ENCODE assay signal across 1 cellular context in the genomic region with DNA sequence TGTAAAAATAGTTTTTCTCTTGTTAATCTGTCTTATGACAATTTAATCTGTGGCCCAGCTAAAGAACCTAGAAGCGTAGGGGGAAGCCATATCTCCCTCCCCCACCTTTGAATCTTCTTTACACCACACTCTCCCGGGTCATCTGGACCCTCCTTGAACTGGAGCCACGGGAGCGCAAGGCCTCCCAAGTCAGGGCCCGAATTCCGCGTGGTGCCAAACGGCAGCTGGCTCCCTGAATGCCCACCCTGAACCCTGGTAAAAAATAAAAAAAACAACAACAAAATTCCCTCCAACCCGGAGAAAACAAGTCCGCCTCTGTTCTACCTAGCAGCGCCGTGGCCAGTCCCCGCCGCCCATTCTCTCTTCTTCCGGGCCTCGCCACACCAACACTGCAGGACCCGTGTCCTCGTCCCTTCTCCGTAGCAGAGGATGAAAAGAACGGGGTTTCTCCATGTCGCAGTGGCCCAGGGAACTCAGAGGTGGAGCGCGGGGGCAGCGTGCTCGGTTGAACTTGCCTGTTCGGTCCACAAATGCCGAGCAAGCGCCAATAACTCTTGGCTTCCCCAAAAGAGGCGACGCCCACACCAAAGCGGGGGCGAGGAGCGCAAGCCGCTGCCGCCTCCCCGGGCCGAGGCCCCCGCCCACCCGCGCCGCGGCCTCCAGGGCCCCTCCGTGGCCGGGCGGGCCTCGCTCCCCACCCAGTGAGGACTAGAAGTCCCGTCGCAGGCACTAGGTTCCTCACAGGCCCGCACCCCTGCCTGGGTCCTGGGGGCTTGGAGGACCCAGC.
TF ChIP-seq lines count a peak whose summit lies in the region.

No MANE protein-coding gene starts in this region.

TF ChIP-seq in A549, 52 proteins besides CTCF, POLR2A, EP300 and RAD21:
- TF ChIP-seq JUNB (IDR thresholded peaks at IDR 0.05) (no peak), SREBF2 (IDR thresholded peaks at IDR 0.05) (no peak), CBX2 (IDR thresholded peaks at IDR 0.05; ENCODE audit: borderline replicate concordance, low read depth) (no peak), HMGXB4 (CRISPR knock-in tag; IDR thresholded peaks at IDR 0.05; ENCODE audit: borderline replicate concordance) (no peak), FOSL2 (IDR thresholded peaks at IDR 0.05) (no peak), FOSL2 (CRISPR knock-in tag; IDR thresholded peaks at IDR 0.05) (no peak), PHF8 (IDR thresholded peaks at IDR 0.05; ENCODE audit: borderline replicate concordance, low read depth) (0 out of 2 replicates have a peak, but pooled peaks have one; percentile 57), ATOH8 (CRISPR knock-in tag; IDR thresholded peaks at IDR 0.05; ENCODE audit: low read depth) (no peak), EHF (CRISPR knock-in tag; IDR thresholded peaks at IDR 0.05) (no peak), HES2 (IDR thresholded peaks at IDR 0.05) (no peak), HOXB13 (CRISPR knock-in tag; IDR thresholded peaks at IDR 0.05; ENCODE audit: low read depth) (no peak), KDM1A (IDR thresholded peaks at IDR 0.05; ENCODE audit: low read depth) (no peak), MAZ (IDR thresholded peaks at IDR 0.05; ENCODE audit: borderline replicate concordance, low read depth, low read length) (no peak), ZC3H11A (IDR thresholded peaks at IDR 0.05) (no peak), RCOR1 (IDR thresholded peaks at IDR 0.05; ENCODE audit: low read depth, low read length) (no peak), GATA3 (IDR thresholded peaks at IDR 0.05; ENCODE audit: borderline replicate concordance) (no peak), MYC (IDR thresholded peaks at IDR 0.05; ENCODE audit: borderline replicate concordance, low read length) (no peak), ZFP36 (IDR thresholded peaks at IDR 0.05; ENCODE audit: borderline replicate concordance, partially characterized antibody) (no peak), POLR2AphosphoS2 (conservative IDR thresholded peaks at IDR 0.05; ENCODE audit: low read length) (no peak), ESRRA (IDR thresholded peaks at IDR 0.05; ENCODE audit: borderline replicate concordance, low read length) (no peak)
- TF ChIP-seq, protein P1, sequence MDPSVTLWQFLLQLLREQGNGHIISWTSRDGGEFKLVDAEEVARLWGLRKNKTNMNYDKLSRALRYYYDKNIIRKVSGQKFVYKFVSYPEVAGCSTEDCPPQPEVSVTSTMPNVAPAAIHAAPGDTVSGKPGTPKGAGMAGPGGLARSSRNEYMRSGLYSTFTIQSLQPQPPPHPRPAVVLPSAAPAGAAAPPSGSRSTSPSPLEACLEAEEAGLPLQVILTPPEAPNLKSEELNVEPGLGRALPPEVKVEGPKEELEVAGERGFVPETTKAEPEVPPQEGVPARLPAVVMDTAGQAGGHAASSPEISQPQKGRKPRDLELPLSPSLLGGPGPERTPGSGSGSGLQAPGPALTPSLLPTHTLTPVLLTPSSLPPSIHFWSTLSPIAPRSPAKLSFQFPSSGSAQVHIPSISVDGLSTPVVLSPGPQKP (IDR thresholded peaks at IDR 0.05; ENCODE audit: low read depth, low read length), result no peak
- TF ChIP-seq, protein P2, sequence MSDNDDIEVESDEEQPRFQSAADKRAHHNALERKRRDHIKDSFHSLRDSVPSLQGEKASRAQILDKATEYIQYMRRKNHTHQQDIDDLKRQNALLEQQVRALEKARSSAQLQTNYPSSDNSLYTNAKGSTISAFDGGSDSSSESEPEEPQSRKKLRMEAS (IDR thresholded peaks at IDR 0.05), result 0 out of 2 replicates have a peak, but pooled peaks have one; percentile 2
- TF ChIP-seq, protein P3, sequence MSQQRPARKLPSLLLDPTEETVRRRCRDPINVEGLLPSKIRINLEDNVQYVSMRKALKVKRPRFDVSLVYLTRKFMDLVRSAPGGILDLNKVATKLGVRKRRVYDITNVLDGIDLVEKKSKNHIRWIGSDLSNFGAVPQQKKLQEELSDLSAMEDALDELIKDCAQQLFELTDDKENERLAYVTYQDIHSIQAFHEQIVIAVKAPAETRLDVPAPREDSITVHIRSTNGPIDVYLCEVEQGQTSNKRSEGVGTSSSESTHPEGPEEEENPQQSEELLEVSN (IDR thresholded peaks at IDR 0.05; ENCODE audit: borderline replicate concordance, low read depth), result peak; percentile 17; the same call in 1 of the 2 replicates
